8 cellular contexts compared by ENCODE assay signal in genomic region chr15:92908369-92909057, GRCh38. TPM values are rescaled to one million over a fixed set of nuclear protein-coding genes. Genes with fewer than 3 reads are reported as not detected.
DNase-seq lines count a peak whose midpoint lies in the region; ATAC-seq and TF ChIP-seq lines count a peak whose summit lies in the region.

No MANE protein-coding gene starts in this region.

- 65 to 70% (median 70%) methylated on average over 8 of the region's 8 CpGs for WGBS in adipose tissue, 3 donors
- 68% methylated on average over 8 of the region's 8 CpGs for WGBS in lung, 2 donors

- H3K36me3 ChIP-seq in lung (ENCODE audit: control insufficient read depth in 2 of 2, insufficient read depth in 2 of 2, low read length in 2 of 2) = no peaks in the 10 kb centered on the region
- H3K36me3 ChIP-seq in tibial artery = no peaks in the 10 kb centered on the region

- intact Hi-C loops in tibial artery (cut with DNase I; ENCODE audit: low total_unique reads) = no loop called here

- peaks cover 96% of the 10 kb centered on the region for H3K4me1 Mint-ChIP-seq in activated T-cell treated with anti-CD3 and anti-CD28 coated beads, Interleukin-2, amount 50 U/mL, for 72 hours (ENCODE audit: low read depth)

- peak overlapping the region; percentile 9 for H3K27ac ChIP-seq in adipose tissue (ENCODE audit: low read depth, low read length)
- H3K27ac ChIP-seq in lung (ENCODE audit: low read depth in 1 of 2, low read length in 1 of 2) = peak overlapping the region; percentile 80 to 93
- H3K27ac ChIP-seq in tibial artery = peak overlapping the region; percentile 92 to 95

- H3K9me3 ChIP-seq in lung (ENCODE audit: control insufficient read depth in 2 of 2, insufficient read depth in 1 of 2, low read length in 1 of 2) (no peaks in the 10 kb centered on the region), tibial artery (no peaks in the 10 kb centered on the region)

- H3K27ac Mint-ChIP-seq in activated T-cell treated with anti-CD3 and anti-CD28 coated beads, Interleukin-2, amount 50 U/mL, for 72 hours = peak overlapping the region; percentile 97

- H3K27me3 ChIP-seq in lung (ENCODE audit: control insufficient read depth, insufficient read depth) = no peaks in the 10 kb centered on the region
- no peaks in the 10 kb centered on the region for H3K27me3 ChIP-seq in tibial artery

- H3K4me1 ChIP-seq in lung (ENCODE audit: control insufficient read depth in 2 of 2, insufficient read depth in 2 of 2, low read length in 2 of 2) = peaks cover 20 to 52% of the 10 kb centered on the region in 2 donors
- H3K4me1 ChIP-seq in tibial artery = peaks cover 0 to 90% (median 64%) of the 10 kb centered on the region in 4 donors

- no peaks in the 10 kb centered on the region for H3K9me3 Mint-ChIP-seq in activated T-cell treated with anti-CD3 and anti-CD28 coated beads, Interleukin-2, amount 50 U/mL, for 72 hours

- no peak for ATAC-seq in activated T-cell treated with anti-CD3 and anti-CD28 coated beads, Interleukin-2, amount 50 U/mL, for 72 hours (replicated peaks in 1 of 2)
- ATAC-seq in lung (ENCODE audit: insufficient read depth, low FRiP score) = no peak
- no peak for ATAC-seq in GM21786 (IDR thresholded peaks at IDR 0.05; ENCODE audit: unreplicated experiment)

- no peak for DNase-seq in activated T-cell treated with anti-CD3 and anti-CD28 coated beads, Interleukin-2, amount 50 U/mL, for 72 hours
- DNase-seq in activated T-cell treated with anti-CD3 and anti-CD28 coated beads for 4 hours (no peak), lung (ENCODE audit: low spot score) (no peak), tibial artery (no peak), NCI-H146 treated with DMSO at 0.1 percent for 48 hours (lab: John Stamatoyannopoulos, UW; ENCODE audit: unreplicated experiment) (no peak), Ammon's horn (ENCODE audit: low spot score) (no peak)

- H3K36me3 Mint-ChIP-seq in activated T-cell treated with anti-CD3 and anti-CD28 coated beads, Interleukin-2, amount 50 U/mL, for 72 hours (ENCODE audit: insufficient read depth in 2 of 2) = peaks cover 13 to 47% of the 10 kb centered on the region in 2 donors

- peak overlapping the region; percentile 92 to 99 for H3K4me3 Mint-ChIP-seq in activated T-cell treated with anti-CD3 and anti-CD28 coated beads, Interleukin-2, amount 50 U/mL, for 72 hours

- TF ChIP-seq CTCF in lung (IDR thresholded peaks at IDR 0.05; ENCODE audit: control extremely low read depth, extremely low read depth) = no peak
- no peak for TF ChIP-seq CTCF in tibial artery (IDR thresholded peaks at IDR 0.05)

- no peaks in the 10 kb centered on the region for H3K27me3 Mint-ChIP-seq in activated T-cell treated with anti-CD3 and anti-CD28 coated beads, Interleukin-2, amount 50 U/mL, for 72 hours (ENCODE audit: low read depth)

- H3K4me3 ChIP-seq in lung (no peak overlapping the region), tibial artery (peak overlapping the region; percentile 1 to 24)

RNA-seq across cellular contexts. Expression of gene CHD2, which starts 8.4 kb away (rescaled TPM):
- 100 to 1,000 TPM; 208 to 246 TPM for total RNA-seq in activated T-cell treated with anti-CD3 and anti-CD28 coated beads, Interleukin-2, amount 50 U/mL, for 72 hours
- 10 to 100 TPM; 12.5 to 38.1 (median 32.6) TPM for polyA plus RNA-seq in adipose tissue
- 100 to 1,000 TPM; 105 to 547 TPM for total RNA-seq in lung
- polyA plus RNA-seq in lung = 10 to 100 TPM; 39.4 to 47.7 TPM

Comparison
In these comparisons a context has a peak if more than half of its experiments do, and no peak if none do; other contexts are left out.
1. H3K27ac ChIP-seq: peak in every context shown above with its lines; median percentile 94 in tibial artery; 86 in lung; 9 in adipose tissue.